1 cellular context compared by ENCODE assay signal in the genomic region with DNA sequence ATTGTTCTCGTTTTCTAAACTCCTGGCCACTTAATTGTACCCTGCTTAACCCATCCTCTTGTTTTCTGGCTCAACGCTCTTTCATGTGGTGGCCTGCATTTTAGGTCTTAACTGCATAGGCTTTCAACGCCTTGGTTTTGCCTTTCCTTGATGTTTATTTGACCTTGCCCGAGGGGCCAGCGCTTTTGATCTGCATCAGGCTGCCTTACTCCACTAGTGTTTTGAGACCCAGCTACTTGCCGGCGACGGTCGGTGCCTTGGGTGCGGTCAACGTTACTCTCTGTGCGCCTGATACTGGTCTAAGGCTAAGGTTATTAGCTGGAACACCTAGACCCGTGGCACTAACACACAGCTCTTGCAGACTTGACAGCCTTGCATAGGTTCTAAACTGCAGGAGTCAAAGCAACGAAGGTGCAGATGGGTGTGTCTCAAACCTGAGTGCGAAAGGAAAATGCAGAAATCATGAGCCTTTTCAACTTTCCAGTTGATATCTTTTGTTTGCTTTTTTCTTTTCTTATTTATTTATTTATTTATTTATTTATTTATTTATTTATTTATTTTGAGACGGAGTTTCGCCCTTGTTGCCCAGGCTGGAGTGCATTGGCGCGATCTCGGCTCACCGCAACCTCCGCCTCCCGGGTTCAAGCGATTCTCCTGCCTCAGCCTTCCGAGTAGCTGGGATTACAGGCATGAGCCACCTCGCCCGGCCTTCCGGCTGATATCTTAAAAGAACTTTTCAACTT.
TF ChIP-seq lines count a peak whose summit lies in the region.

No MANE protein-coding gene starts in this region.

TF ChIP-seq in SK-N-SH, 30 proteins besides CTCF, POLR2A, EP300 and RAD21 (continued from another document):
- TF ChIP-seq EZH2phosphoT487 (IDR thresholded peaks at IDR 0.05; ENCODE audit: borderline replicate concordance, low read depth): no peak
